18 cellular contexts compared by ENCODE assay signal in the genomic region with DNA sequence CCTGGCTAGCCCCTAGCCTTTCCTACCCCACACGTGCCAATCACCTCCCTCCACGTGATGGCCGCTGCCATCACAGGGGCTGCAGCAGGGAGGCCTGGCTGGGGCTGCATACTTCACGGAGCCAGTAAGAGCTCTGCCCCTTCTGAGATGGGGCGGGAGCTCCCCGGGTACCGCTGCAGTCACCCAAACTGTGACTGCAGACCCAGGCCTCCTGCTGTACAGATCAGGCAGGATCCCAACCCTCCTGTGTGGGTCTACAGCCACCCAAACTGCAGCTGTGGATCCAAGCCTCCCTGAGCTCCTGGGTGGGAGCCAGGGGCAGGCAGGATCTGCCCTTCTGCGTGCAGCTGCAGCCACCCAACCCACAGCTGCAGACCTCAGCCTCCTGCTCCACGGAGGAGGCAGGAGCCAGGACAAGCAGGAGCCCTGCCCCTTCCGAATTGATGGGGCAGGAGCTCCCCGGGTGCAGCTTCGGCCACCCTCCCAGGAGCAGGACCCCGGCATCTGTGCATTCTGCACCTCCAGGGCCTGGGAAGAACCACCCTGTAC. TPM values are rescaled to one million over a fixed set of nuclear protein-coding genes. Genes with fewer than 3 reads are reported as not detected.
DNase-seq lines count a peak whose midpoint lies in the region; ATAC-seq and TF ChIP-seq lines count a peak whose summit lies in the region.
"Had no signal": no experiment of that assay in that cellular context is flagged by ENCODE, and none has a peak within 500 bp of the region (broad histone marks: within the 10 kb centered on the region; RNA-seq: fewer than 3 reads in every experiment).

No MANE protein-coding gene starts in this region.

- TF ChIP-seq POLR2A in body of pancreas (IDR thresholded peaks at IDR 0.05) (no peak), lower leg skin (IDR thresholded peaks at IDR 0.05) (no peak)

- 85% methylated on average over 13 of the region's 13 CpGs; no CpG with 5 or more reads in 1 of the 2 donors for WGBS in body of pancreas, 2 donors
- 77 to 79% methylated on average over 9 to 13 of the region's 13 CpGs for WGBS in lower leg skin, 2 donors

- H3K9me3 ChIP-seq in body of pancreas = no peaks in the 10 kb centered on the region
- H3K9me3 ChIP-seq: A549, BE2C, HAP-1 had no signal

- no peaks in the 10 kb centered on the region for H3F3A ChIP-seq in GM23338 (replicated peaks; ENCODE audit: low read depth)

- H3K27me3 Mint-ChIP-seq in GM23338 (ENCODE audit: insufficient read depth, low read depth, poor library complexity) = peaks cover 7% of the 10 kb centered on the region
- peaks cover 26% of the 10 kb centered on the region for H3K27me3 Mint-ChIP-seq in activated T-cell treated with anti-CD3 and anti-CD28 coated beads, Interleukin-2, amount 50 U/mL, for 72 hours (ENCODE audit: low read depth)

- no peaks in the 10 kb centered on the region; the same call in 1 of the 2 replicates for H3K4me1 ChIP-seq in GM23338 (ENCODE audit: insufficient read depth)
- H3K4me1 ChIP-seq in body of pancreas = no peaks in the 10 kb centered on the region
- H3K4me1 ChIP-seq: A549, BE2C, HAP-1 had no signal

- 0 out of 2 replicates have a peak, but pooled peaks cover 4% of the 10 kb centered on the region for H3K9me2 ChIP-seq in GM23338 (ENCODE audit: insufficient read depth)

- peaks cover 8% of the 10 kb centered on the region; the same call in 1 of the 2 replicates for H3K27me3 ChIP-seq in GM23338 (ENCODE audit: insufficient read depth)
- H3K27me3 ChIP-seq in body of pancreas = no peaks in the 10 kb centered on the region

- H3K9me3 Mint-ChIP-seq in GM23338 = peaks cover 5% of the 10 kb centered on the region; the same call in 2 of the 3 replicates
- no peaks in the 10 kb centered on the region for H3K9me3 Mint-ChIP-seq in stimulated activated effector memory CD8-positive, alpha-beta T cell treated with anti-CD3 and anti-CD28 coated beads, Interleukin-12 subunit alpha, Interleukin-12 subunit beta, amount 100 ng/mL, for 72 hours
- peaks cover 2% of the 10 kb centered on the region in 2 donors for H3K9me3 Mint-ChIP-seq in activated T-cell treated with anti-CD3 and anti-CD28 coated beads, Interleukin-2, amount 50 U/mL, for 72 hours

- TF ChIP-seq CTCF in GM23338 (conservative IDR thresholded peaks at IDR 0.05; ENCODE audit: low read depth in 2 of 2) (no peak), body of pancreas (IDR thresholded peaks at IDR 0.05) (no peak), lower leg skin (IDR thresholded peaks at IDR 0.05) (no peak)

- H3K27ac Mint-ChIP-seq in GM23338 = no peak overlapping the region
- no peak overlapping the region for H3K27ac Mint-ChIP-seq in stimulated activated effector memory CD8-positive, alpha-beta T cell treated with anti-CD3 and anti-CD28 coated beads, Interleukin-12 subunit alpha, Interleukin-12 subunit beta, amount 100 ng/mL, for 72 hours
- no peak overlapping the region for H3K27ac Mint-ChIP-seq in activated T-cell treated with anti-CD3 and anti-CD28 coated beads, Interleukin-2, amount 50 U/mL, for 72 hours
- H3K27ac Mint-ChIP-seq: CD4-positive, alpha-beta memory T cell had no signal

- intact Hi-C loops in body of pancreas (cut with DNase I) = no loop called here
- intact Hi-C loops in lower leg skin (cut with DNase I; ENCODE audit: low total_unique reads) = no loop called here

- no peaks in the 10 kb centered on the region for H4K20me1 ChIP-seq in GM23338 (replicated peaks; ENCODE audit: insufficient read depth)

- ATAC-seq in GM23338 (no peak), body of pancreas (peak; percentile 15)
- peak; percentile 5 for ATAC-seq in stimulated activated effector memory CD8-positive, alpha-beta T cell treated with anti-CD3 and anti-CD28 coated beads, Interleukin-12 subunit alpha, Interleukin-12 subunit beta, amount 100 ng/mL, for 72 hours
- no peak for ATAC-seq in activated T-cell treated with anti-CD3 and anti-CD28 coated beads, Interleukin-2, amount 50 U/mL, for 72 hours (replicated peaks in 1 of 2)

- H3K27ac ChIP-seq in GM23338 (ENCODE audit: low read depth) = no peak overlapping the region
- no peak overlapping the region for H3K27ac ChIP-seq in body of pancreas
- H3K27ac ChIP-seq: A549, C4-2B, HL-60 had no signal

- H3K4me2 ChIP-seq in GM23338 = no peak overlapping the region
- H3K4me2 ChIP-seq: A549 had no signal

- no peaks in the 10 kb centered on the region; the same call in 1 of the 2 replicates for H3K79me2 ChIP-seq in GM23338 (replicated peaks; ENCODE audit: insufficient read depth)

- H3K4me3 Mint-ChIP-seq in GM23338 = no peak overlapping the region
- H3K4me3 Mint-ChIP-seq in stimulated activated effector memory CD8-positive, alpha-beta T cell treated with anti-CD3 and anti-CD28 coated beads, Interleukin-12 subunit alpha, Interleukin-12 subunit beta, amount 100 ng/mL, for 72 hours = no peak overlapping the region
- H3K4me3 Mint-ChIP-seq in activated T-cell treated with anti-CD3 and anti-CD28 coated beads, Interleukin-2, amount 50 U/mL, for 72 hours = no peak overlapping the region
- H3K4me3 Mint-ChIP-seq: CD4-positive, alpha-beta memory T cell had no signal

- H3K36me3 Mint-ChIP-seq in GM23338 (ENCODE audit: low read depth) = no peaks in the 10 kb centered on the region; the same call in 2 of the 3 replicates
- H3K36me3 Mint-ChIP-seq in stimulated activated effector memory CD8-positive, alpha-beta T cell treated with anti-CD3 and anti-CD28 coated beads, Interleukin-12 subunit alpha, Interleukin-12 subunit beta, amount 100 ng/mL, for 72 hours = no peaks in the 10 kb centered on the region
- peaks cover 0 to 1% of the 10 kb centered on the region in 2 donors for H3K36me3 Mint-ChIP-seq in activated T-cell treated with anti-CD3 and anti-CD28 coated beads, Interleukin-2, amount 50 U/mL, for 72 hours (ENCODE audit: insufficient read depth in 2 of 2)

- DNase-seq in GM23338 (ENCODE audit: low spot score) (no peak), body of pancreas (no peak), mesenteric fat pad (ENCODE audit: low spot score) (peak; percentile 51), lower leg skin (ENCODE audit: low spot score in 2 of 2) (no peak)
- DNase-seq in stimulated activated effector memory CD8-positive, alpha-beta T cell treated with anti-CD3 and anti-CD28 coated beads, Interleukin-12 subunit alpha, Interleukin-12 subunit beta, amount 100 ng/mL, for 72 hours (ENCODE audit: low spot score in 2 of 2) = no peak
- DNase-seq in activated T-cell treated with anti-CD3 and anti-CD28 coated beads, Interleukin-2, amount 50 U/mL, for 72 hours = no peak
- DNase-seq in stimulated activated CD8-positive, alpha-beta memory T cell treated with anti-CD3 and anti-CD28 coated beads, Interleukin-4, amount 100 ng/mL, for 48 hours = no peak
- DNase-seq: CD4-positive, alpha-beta memory T cell; COR-L47; DND-41; GDM1; GOT3 had no signal

- H3K4me1 Mint-ChIP-seq in GM23338 = peaks cover 16% of the 10 kb centered on the region
- no peaks in the 10 kb centered on the region for H3K4me1 Mint-ChIP-seq in stimulated activated effector memory CD8-positive, alpha-beta T cell treated with anti-CD3 and anti-CD28 coated beads, Interleukin-12 subunit alpha, Interleukin-12 subunit beta, amount 100 ng/mL, for 72 hours
- no peaks in the 10 kb centered on the region for H3K4me1 Mint-ChIP-seq in activated T-cell treated with anti-CD3 and anti-CD28 coated beads, Interleukin-2, amount 50 U/mL, for 72 hours (ENCODE audit: low read depth)
- H3K4me1 Mint-ChIP-seq: CD4-positive, alpha-beta memory T cell had no signal

- peak overlapping the region; percentile 72 for H2AFZ ChIP-seq in GM23338

- H3K36me3 ChIP-seq in GM23338 (ENCODE audit: insufficient read depth) = no peaks in the 10 kb centered on the region
- no peaks in the 10 kb centered on the region for H3K36me3 ChIP-seq in body of pancreas (replicated peaks in 1 of 2; ENCODE audit: insufficient read depth in 1 of 2, low read depth in 2 of 2)
- H3K36me3 ChIP-seq: BE2C, HAP-1 had no signal

- H3K4me3 ChIP-seq in GM23338 (no peak overlapping the region), body of pancreas (no peak overlapping the region), lower leg skin (ENCODE audit: low read depth, poor library complexity, severe bottlenecking) (no peak overlapping the region)
- H3K4me3 ChIP-seq: A549, HAP-1 had no signal

TF ChIP-seq in GM23338, 12 proteins besides CTCF, POLR2A, EP300 and RAD21 (continues in another document):
- no peak for TF ChIP-seq JUNB (IDR thresholded peaks at IDR 0.05; ENCODE audit: unreplicated experiment)
- no peak for TF ChIP-seq STAT1 (IDR thresholded peaks at IDR 0.05; ENCODE audit: unreplicated experiment)
- TF ChIP-seq POLR2AphosphoS5 (IDR thresholded peaks at IDR 0.05; ENCODE audit: low read depth) = no peak
- no peak for TF ChIP-seq CREB1 (CRISPR knock-in tag; IDR thresholded peaks at IDR 0.05; ENCODE audit: low read depth)
- no peak for TF ChIP-seq ZNF331 (CRISPR knock-in tag; IDR thresholded peaks at IDR 0.05; ENCODE audit: low read depth)
- TF ChIP-seq, protein P1, sequence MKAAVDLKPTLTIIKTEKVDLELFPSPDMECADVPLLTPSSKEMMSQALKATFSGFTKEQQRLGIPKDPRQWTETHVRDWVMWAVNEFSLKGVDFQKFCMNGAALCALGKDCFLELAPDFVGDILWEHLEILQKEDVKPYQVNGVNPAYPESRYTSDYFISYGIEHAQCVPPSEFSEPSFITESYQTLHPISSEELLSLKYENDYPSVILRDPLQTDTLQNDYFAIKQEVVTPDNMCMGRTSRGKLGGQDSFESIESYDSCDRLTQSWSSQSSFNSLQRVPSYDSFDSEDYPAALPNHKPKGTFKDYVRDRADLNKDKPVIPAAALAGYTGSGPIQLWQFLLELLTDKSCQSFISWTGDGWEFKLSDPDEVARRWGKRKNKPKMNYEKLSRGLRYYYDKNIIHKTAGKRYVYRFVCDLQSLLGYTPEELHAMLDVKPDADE (IDR thresholded peaks at IDR 0.05) = no peak

RNA-seq across cellular contexts. Expression of a gene that starts 3.2 kb away (rescaled TPM):
- total RNA-seq in GM23338 (2014; rRNA removed; shearing (Covaris generic)) = 2.8 and 3.4 TPM in 2 replicates
- 0.21 and 0.37 TPM in 2 replicates for polyA plus RNA-seq in GM23338 (2016; fragmentation: Nextera tagmentation; extraction: Ambion mirVana)
- total RNA-seq in body of pancreas (10 to 100 TPM; 20.2 to 41.5 TPM), mesenteric fat pad (407 TPM), lower leg skin (10 to 100 TPM; 11.7 to 26.6 (median 16.2) TPM)
- under 1 TPM in 1 of 2 donors, not detected in 1; 0.55 TPM for total RNA-seq in activated T-cell treated with anti-CD3 and anti-CD28 coated beads, Interleukin-2, amount 50 U/mL, for 72 hours
- total RNA-seq: CD4-positive, alpha-beta memory T cell had no signal
- polyA plus RNA-seq: AG04450; CD4-positive, alpha-beta memory T cell had no signal

RNA-seq across cellular contexts. Expression of a gene that starts 48.2 kb away (rescaled TPM):
- total RNA-seq in GM23338 (2014; rRNA removed; shearing (Covaris generic)) = not detected in 2 replicates
- polyA plus RNA-seq in GM23338 (2016; fragmentation: Nextera tagmentation; extraction: Ambion mirVana) = 0.08 TPM in 1 of 2 replicates, not detected in the other
- total RNA-seq in body of pancreas = under 1 TPM in 1 of 2 donors, not detected in 1; 0.26 TPM
- total RNA-seq in mesenteric fat pad = 0.29 TPM
- under 1 TPM; 0.10 to 0.16 TPM for total RNA-seq in activated T-cell treated with anti-CD3 and anti-CD28 coated beads, Interleukin-2, amount 50 U/mL, for 72 hours
- total RNA-seq in lower leg skin = not detected
- total RNA-seq: CD4-positive, alpha-beta memory T cell had no signal
- polyA plus RNA-seq: A549; AG04450; CD4-positive, alpha-beta memory T cell had no signal

Comparison
In these comparisons a context has a peak if more than half of its experiments do, and no peak if none do; other contexts are left out.
1. ATAC-seq: peak in body of pancreas (single experiment) and stimulated activated effector memory CD8-positive, alpha-beta T cell treated with anti-CD3 and anti-CD28 coated beads, Interleukin-12 subunit alpha, Interleukin-12 subunit beta, amount 100 ng/mL, for 72 hours (single experiment); none in GM23338 (single experiment) and activated T-cell treated with anti-CD3 and anti-CD28 coated beads, Interleukin-2, amount 50 U/mL, for 72 hours (0 of 2).